Comparison of ENCODE assay signal across 25 cellular contexts in genomic region chr2:227205701-227206100, GRCh38. TPM values are rescaled to one million over a fixed set of nuclear protein-coding genes. Genes with fewer than 3 reads are reported as not detected.
"Had no signal": no experiment of that assay in that cellular context is flagged by ENCODE, and none has a peak within 500 bp of the region (broad histone marks: within the 10 kb centered on the region; RNA-seq: fewer than 3 reads in every experiment).

No MANE protein-coding gene starts in this region.

- H3K9me3 ChIP-seq: left ventricle myocardium inferior, mucosa of descending colon, right atrium auricular region, right lobe of liver, tibial nerve, uterus had no signal

- H3K4me3 Mint-ChIP-seq: naive thymus-derived CD4-positive, alpha-beta T cell; natural killer cell treated with Interleukin-12 subunit alpha and Interleukin-12 subunit beta and Interleukin-15 and Interleukin-18, amount 100 ng/mL, for 72 hours; stimulated activated memory B cell treated with anti-CD40 and anti-IgM and Interleukin-4, amounts not matched to agents 10 μg/mL and 1 μg/mL and 100 μg/mL, for 72 hours; stimulated activated naive CD8-positive, alpha-beta T cell treated with anti-CD3 and anti-CD28 coated beads, Interleukin-15, amount 100 ng/mL, for 72 hours; type B pancreatic cell had no signal

- H3K27me3 Mint-ChIP-seq: stimulated activated memory B cell treated with anti-CD40 and anti-IgM and Interleukin-4, amounts not matched to agents 10 μg/mL and 1 μg/mL and 100 μg/mL, for 72 hours had no signal

- H3K4me1 ChIP-seq: left ventricle myocardium inferior, parathyroid adenoma, right atrium auricular region, right lobe of liver, tibial nerve, uterus had no signal

- H3K4me2 ChIP-seq: hepatocyte, smooth muscle cell had no signal

- H3K27me3 ChIP-seq: hepatocyte, right atrium auricular region, right lobe of liver, tibial nerve, uterus had no signal

- H3K79me2 ChIP-seq: hepatocyte, parathyroid adenoma had no signal

- H3K27ac ChIP-seq: hepatocyte, left ventricle myocardium inferior, parathyroid adenoma, right atrium auricular region, right lobe of liver, tibial nerve, uterus had no signal

- H3K4me1 Mint-ChIP-seq: naive thymus-derived CD4-positive, alpha-beta T cell; stimulated activated naive CD8-positive, alpha-beta T cell treated with anti-CD3 and anti-CD28 coated beads, Interleukin-15, amount 100 ng/mL, for 72 hours had no signal

- H3K36me3 ChIP-seq: left ventricle myocardium inferior, right atrium auricular region, right lobe of liver, tibial nerve, uterus had no signal

- H3K27ac Mint-ChIP-seq: naive thymus-derived CD4-positive, alpha-beta T cell; natural killer cell treated with Interleukin-12 subunit alpha and Interleukin-12 subunit beta and Interleukin-15 and Interleukin-18, amount 100 ng/mL, for 72 hours; stimulated activated memory B cell treated with anti-CD40 and anti-IgM and Interleukin-4, amounts not matched to agents 10 μg/mL and 1 μg/mL and 100 μg/mL, for 72 hours; stimulated activated naive CD8-positive, alpha-beta T cell treated with anti-CD3 and anti-CD28 coated beads, Interleukin-15, amount 100 ng/mL, for 72 hours; type B pancreatic cell had no signal

- H3K36me3 Mint-ChIP-seq: naive thymus-derived CD4-positive, alpha-beta T cell; natural killer cell treated with Interleukin-12 subunit alpha and Interleukin-12 subunit beta and Interleukin-15 and Interleukin-18, amount 100 ng/mL, for 72 hours; type B pancreatic cell had no signal

- DNase-seq: islet precursor cell; left ventricle myocardium inferior; midbrain; mucosa of descending colon; naive thymus-derived CD4-positive, alpha-beta T cell; nucleus accumbens; right lobe of liver; stimulated activated CD4-positive, alpha-beta T cell treated with anti-CD3 and anti-CD28 coated beads, Interleukin-1b, Interleukin-23, amount 100 ng/mL, for 48 hours; stimulated activated CD4-positive, alpha-beta T cell treated with anti-CD3 and anti-CD28 coated beads, Interleukin-2, amount 100 ng/mL, for 48 hours; stimulated activated CD4-positive, alpha-beta T cell treated with anti-CD3 and anti-CD28 coated beads, Interleukin-4, amount 100 ng/mL, for 4 hours; stimulated activated CD8-positive, alpha-beta memory T cell treated with anti-CD3 and anti-CD28 coated beads, Interleukin-4, amount 100 ng/mL, for 48 hours; stimulated activated naive CD4-positive, alpha-beta T cell treated with Interleukin-2 at 50 U/mL for 16 hours; stimulated activated naive CD8-positive, alpha-beta T cell treated with anti-CD3 and anti-CD28 coated beads, Interleukin-15, amount 100 ng/mL, for 72 hours; substantia nigra; uterus had no signal

- H3K4me3 ChIP-seq: hepatocyte, left ventricle myocardium inferior, lung, mucosa of descending colon, right atrium auricular region, right lobe of liver, smooth muscle cell, tibial nerve, uterus had no signal

- H3K9me3 Mint-ChIP-seq: naive thymus-derived CD4-positive, alpha-beta T cell; natural killer cell treated with Interleukin-12 subunit alpha and Interleukin-12 subunit beta and Interleukin-15 and Interleukin-18, amount 100 ng/mL, for 72 hours; stimulated activated memory B cell treated with anti-CD40 and anti-IgM and Interleukin-4, amounts not matched to agents 10 μg/mL and 1 μg/mL and 100 μg/mL, for 72 hours; stimulated activated naive CD8-positive, alpha-beta T cell treated with anti-CD3 and anti-CD28 coated beads, Interleukin-15, amount 100 ng/mL, for 72 hours; type B pancreatic cell had no signal

- H3K9ac ChIP-seq: parathyroid adenoma had no signal

RNA-seq across cellular contexts. Expression of gene COL4A3, which starts 41.3 kb away (rescaled TPM):
- total RNA-seq: osteoblast, smooth muscle cell had no signal
- polyA plus RNA-seq: hepatocyte; naive thymus-derived CD4-positive, alpha-beta T cell; smooth muscle cell had no signal
